ENCODE assay signal across 1 cellular context in genomic region chr1:16184557-16185303, GRCh38.
TF ChIP-seq lines count a peak whose summit lies in the region.

No MANE protein-coding gene starts in this region.

TF ChIP-seq in HEK293, 187 proteins besides CTCF, POLR2A, EP300 and RAD21 (continued from another document):
- TF ChIP-seq ZNF398 (tag by site-specific recombination; IDR thresholded peaks at IDR 0.05), result no peak
- no peak for TF ChIP-seq ZNF555 (tag by site-specific recombination; conservative IDR thresholded peaks at IDR 0.05)
- no peak for TF ChIP-seq TRIM28 (IDR thresholded peaks at IDR 0.05; ENCODE audit: borderline replicate concordance, low read length)
- TF ChIP-seq ZNF274 (IDR thresholded peaks at IDR 0.05; ENCODE audit: low read length), result no peak
- TF ChIP-seq ZNF274 (tag by site-specific recombination; IDR thresholded peaks at IDR 0.05; ENCODE audit: borderline replicate concordance), result no peak
- TF ChIP-seq ZNF169 (tag by site-specific recombination; IDR thresholded peaks at IDR 0.05), result no peak
- no peak for TF ChIP-seq GLIS2 (tag by site-specific recombination; IDR thresholded peaks at IDR 0.05)
- no peak for TF ChIP-seq ZNF658 (tag by site-specific recombination; IDR thresholded peaks at IDR 0.05)
- TF ChIP-seq ZNF433 (tag by site-specific recombination; IDR thresholded peaks at IDR 0.05; ENCODE audit: low read depth), result no peak
- no peak for TF ChIP-seq PRDM4 (tag by site-specific recombination; IDR thresholded peaks at IDR 0.05)
- no peak for TF ChIP-seq BCL11B (tag by site-specific recombination; IDR thresholded peaks at IDR 0.05; ENCODE audit: low read depth)
- no peak for TF ChIP-seq ZNF24 (tag by site-specific recombination; IDR thresholded peaks at IDR 0.05)
- no peak for TF ChIP-seq HIC1 (tag by site-specific recombination; IDR thresholded peaks at IDR 0.05)
- TF ChIP-seq ZNF692 (tag by site-specific recombination; IDR thresholded peaks at IDR 0.05), result no peak
- no peak for TF ChIP-seq RBAK (tag by site-specific recombination; IDR thresholded peaks at IDR 0.05)
- no peak for TF ChIP-seq ZNF704 (tag by site-specific recombination; IDR thresholded peaks at IDR 0.05)
- TF ChIP-seq ZFHX2 (tag by site-specific recombination; conservative IDR thresholded peaks at IDR 0.05), result 0 out of 2 replicates have a peak, but pooled peaks have one; percentile 22
- no peak for TF ChIP-seq ZNF707 (tag by site-specific recombination; IDR thresholded peaks at IDR 0.05)
- no peak for TF ChIP-seq SP2 (tag by site-specific recombination; IDR thresholded peaks at IDR 0.05)
